Comparison of ENCODE assay signal across 24 cellular contexts in genomic region chr3:12878026-12878636, GRCh38.
"Had no signal": no experiment of that assay in that cellular context is flagged by ENCODE, and none has a peak within 500 bp of the region (broad histone marks: within the 10 kb centered on the region; RNA-seq: fewer than 3 reads in every experiment).

No MANE protein-coding gene starts in this region.

- H3K79me2 ChIP-seq: hepatocyte had no signal

- H3K27me3 ChIP-seq: hepatocyte, pancreas, testis, vagina had no signal

- H3K4me3 ChIP-seq: esophagus muscularis mucosa, hepatocyte, left ventricle myocardium inferior, pancreas, skin epidermis, testis, vagina had no signal

- FAIRE-seq: astrocyte, endothelial cell of umbilical vein, frontal cortex, pancreas had no signal

- H3K4me3 Mint-ChIP-seq: activated naive CD8-positive, alpha-beta T cell treated with anti-CD3 and anti-CD28 coated beads for 36 hours; natural killer cell treated with Interleukin-12 subunit alpha and Interleukin-12 subunit beta and Interleukin-15 and Interleukin-18, amount 100 ng/mL, for 72 hours; stimulated activated effector memory CD8-positive, alpha-beta T cell treated with anti-CD3 and anti-CD28 coated beads, Interleukin-12 subunit alpha, Interleukin-12 subunit beta, amount 100 ng/mL, for 72 hours had no signal

- H3K27ac ChIP-seq: esophagus muscularis mucosa, hepatocyte, left ventricle myocardium inferior, pancreas, skin epidermis, testis, vagina had no signal

- DNase-seq: activated gamma-delta T cell treated with Interleukin-2 at 50 U/mL for 16 hours; activated naive CD8-positive, alpha-beta T cell treated with anti-CD3 and anti-CD28 coated beads for 36 hours; activated T-cell treated with anti-CD3 and anti-CD28 coated beads, Interleukin-2, amount 50 U/mL, for 1 hour; central memory CD4-positive, alpha-beta T cell; dermis blood vessel endothelial cell; effector CD8-positive, alpha-beta T cell; glutamatergic neuron; kidney glomerular epithelial cell; left ventricle myocardium inferior; midbrain; pancreas; right cardiac atrium; stimulated activated CD4-positive, alpha-beta T cell treated with anti-CD3 and anti-CD28 coated beads, Interleukin-1b, Interleukin-23, amount 100 ng/mL, for 48 hours; testis; trophoblast cell had no signal

- H3K9me3 ChIP-seq: esophagus muscularis mucosa, left ventricle myocardium inferior, pancreas, testis, vagina had no signal

- H3K4me1 Mint-ChIP-seq: activated naive CD8-positive, alpha-beta T cell treated with anti-CD3 and anti-CD28 coated beads for 36 hours had no signal

- H3K4me2 ChIP-seq: hepatocyte had no signal

- ATAC-seq: natural killer cell treated with Interleukin-12 subunit alpha and Interleukin-12 subunit beta and Interleukin-15 and Interleukin-18, amount 100 ng/mL, for 72 hours; pancreas; right cardiac atrium; stimulated activated effector memory CD8-positive, alpha-beta T cell treated with anti-CD3 and anti-CD28 coated beads, Interleukin-12 subunit alpha, Interleukin-12 subunit beta, amount 100 ng/mL, for 72 hours had no signal

- H3K36me3 Mint-ChIP-seq: activated naive CD8-positive, alpha-beta T cell treated with anti-CD3 and anti-CD28 coated beads for 36 hours; natural killer cell treated with Interleukin-12 subunit alpha and Interleukin-12 subunit beta and Interleukin-15 and Interleukin-18, amount 100 ng/mL, for 72 hours; stimulated activated effector memory CD8-positive, alpha-beta T cell treated with anti-CD3 and anti-CD28 coated beads, Interleukin-12 subunit alpha, Interleukin-12 subunit beta, amount 100 ng/mL, for 72 hours had no signal

- H3K9me3 Mint-ChIP-seq: activated naive CD8-positive, alpha-beta T cell treated with anti-CD3 and anti-CD28 coated beads for 36 hours; natural killer cell treated with Interleukin-12 subunit alpha and Interleukin-12 subunit beta and Interleukin-15 and Interleukin-18, amount 100 ng/mL, for 72 hours; stimulated activated effector memory CD8-positive, alpha-beta T cell treated with anti-CD3 and anti-CD28 coated beads, Interleukin-12 subunit alpha, Interleukin-12 subunit beta, amount 100 ng/mL, for 72 hours had no signal

- H2AFZ ChIP-seq: hepatocyte had no signal

- H3K27ac Mint-ChIP-seq: activated naive CD8-positive, alpha-beta T cell treated with anti-CD3 and anti-CD28 coated beads for 36 hours; natural killer cell treated with Interleukin-12 subunit alpha and Interleukin-12 subunit beta and Interleukin-15 and Interleukin-18, amount 100 ng/mL, for 72 hours; stimulated activated effector memory CD8-positive, alpha-beta T cell treated with anti-CD3 and anti-CD28 coated beads, Interleukin-12 subunit alpha, Interleukin-12 subunit beta, amount 100 ng/mL, for 72 hours had no signal

- H3K36me3 ChIP-seq: esophagus muscularis mucosa, left ventricle myocardium inferior, pancreas, vagina had no signal
